In the genomic region with DNA sequence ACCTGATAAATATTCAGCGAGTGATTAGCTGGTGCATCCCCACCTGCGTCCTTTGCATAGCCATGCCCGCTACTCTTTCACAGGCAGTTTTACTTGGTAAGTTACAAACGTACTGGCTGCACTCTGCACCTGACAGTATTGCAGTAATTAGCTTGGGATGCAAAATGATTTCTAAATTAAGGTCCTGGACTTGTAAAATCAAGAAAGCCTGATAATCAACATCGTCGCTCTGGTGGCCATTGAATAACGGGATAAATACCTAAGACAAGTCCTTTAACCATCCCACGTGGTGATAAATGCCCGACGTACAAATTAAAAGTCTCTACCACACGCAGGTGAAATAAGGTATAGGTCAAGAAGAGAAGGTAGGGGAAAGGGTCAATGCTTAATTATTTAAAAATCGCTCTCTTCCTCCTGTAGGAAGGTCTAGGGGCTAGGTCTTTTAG, we compare ENCODE assay signal across 8 cellular contexts. TPM values are rescaled to one million over a fixed set of nuclear protein-coding genes. Genes with fewer than 3 reads are reported as not detected.
A peak's percentile ranks its signal among the peaks of the same experiment; 100 is the strongest.
DNase-seq lines count a peak whose midpoint lies in the region; ATAC-seq and TF ChIP-seq lines count a peak whose summit lies in the region.

No MANE protein-coding gene starts in this region.

- H3K4me1 Mint-ChIP-seq in progenitor cell of endocrine pancreas (ENCODE audit: low read depth) = peaks cover 12% of the 10 kb centered on the region

- no peaks in the 10 kb centered on the region for H3K36me3 Mint-ChIP-seq in progenitor cell of endocrine pancreas (ENCODE audit: insufficient read depth)

- ATAC-seq in Panc1 = no peak
- ATAC-seq in GM18867 (IDR thresholded peaks at IDR 0.05; ENCODE audit: unreplicated experiment) = no peak
- no peak for ATAC-seq in GM19452 (IDR thresholded peaks at IDR 0.05; ENCODE audit: unreplicated experiment)
- no peak for ATAC-seq in GM21360 (IDR thresholded peaks at IDR 0.05; ENCODE audit: unreplicated experiment)

- H3K4me1 ChIP-seq in ES-I3 (ENCODE audit: insufficient read depth, low read length) (peaks cover 10% of the 10 kb centered on the region), Panc1 (ENCODE audit: control insufficient read depth, insufficient read depth, low read length) (peaks cover 13% of the 10 kb centered on the region), esophagus squamous epithelium (peaks cover 5 to 47% (median 15%) of the 10 kb centered on the region in 3 donors)

- no peaks in the 10 kb centered on the region for H3K36me3 ChIP-seq in ES-I3 (ENCODE audit: insufficient read depth, low read length)
- H3K36me3 ChIP-seq in Panc1 (ENCODE audit: control insufficient read depth, insufficient read depth, low read length) = peaks cover 2% of the 10 kb centered on the region; the same call in 1 of the 2 replicates
- no peaks in the 10 kb centered on the region for H3K36me3 ChIP-seq in esophagus squamous epithelium

- in situ Hi-C loops in Panc1 (cut with HindIII; ENCODE audit: low pct_unique_long_range_greater_than_20kb, low sequenced_read_pairs) = no loop called here

- intact Hi-C loops in Panc1 (cut with micrococcal nuclease; ENCODE audit: unreplicated experiment) (no loop called here), esophagus squamous epithelium (cut with DNase I) (no loop called here)

- H3K27me3 Mint-ChIP-seq in progenitor cell of endocrine pancreas = peaks cover 47% of the 10 kb centered on the region

- TF ChIP-seq POLR2A in esophagus squamous epithelium (IDR thresholded peaks at IDR 0.05) = no peak

- H3K27ac Mint-ChIP-seq in progenitor cell of endocrine pancreas = peak overlapping the region; percentile 9

- H3K4me3 Mint-ChIP-seq in progenitor cell of endocrine pancreas (ENCODE audit: low read depth) = peak overlapping the region; percentile 77

- TF ChIP-seq CTCF in Panc1 (IDR thresholded peaks at IDR 0.05) = no peak
- TF ChIP-seq CTCF in esophagus squamous epithelium (IDR thresholded peaks at IDR 0.05) = no peak
- TF ChIP-seq CTCF in progenitor cell of endocrine pancreas (IDR thresholded peaks at IDR 0.05; ENCODE audit: unreplicated experiment) = no peak

- H3K9me3 ChIP-seq in ES-I3 (ENCODE audit: control insufficient read depth, insufficient read depth, low read length) = no peaks in the 10 kb centered on the region
- H3K9me3 ChIP-seq in Panc1 (ENCODE audit: control insufficient read depth, insufficient read depth, low read depth, low read length) = no peaks in the 10 kb centered on the region
- no peaks in the 10 kb centered on the region for H3K9me3 ChIP-seq in esophagus squamous epithelium

- DNase-seq in Panc1 (ENCODE audit: low read depth, low spot score) (no peak), esophagus squamous epithelium (lab: John Stamatoyannopoulos, UW) (no peak), progenitor cell of endocrine pancreas (ENCODE audit: low spot score, unreplicated experiment) (no peak), glomerular visceral epithelial cell (ENCODE audit: extremely low spot score) (no peak)

- TSS peak; percentile 89 for BruUV-seq in Panc1 (replicated peaks; lab: Mats Ljungman, UMichigan)

- H3K4me3 ChIP-seq in Panc1 (ENCODE audit: low read depth in 2 of 2, low read length in 2 of 2) (peak overlapping the region; percentile 57 to 67), esophagus squamous epithelium (peak overlapping the region; percentile 60 to 89 (median 72))

- CTCF ChIA-PET in Panc1 (lab: Charles Lee) = interaction anchor here (0.7 kb wide), 1 partner anchor 135 kb away, joined by 7 read pairs; no protein-coding TSS in a partner anchor

- POLR2A ChIA-PET in Panc1 (lab: Charles Lee) = interaction anchor here (0.6 kb wide), 1 partner anchor 172 kb away, joined by 3 read pairs; no protein-coding TSS in a partner anchor

- H3K27me3 ChIP-seq in Panc1 (ENCODE audit: control insufficient read depth, insufficient read depth, low read length) = no peaks in the 10 kb centered on the region
- peaks cover 0 to 7% (median 0%) of the 10 kb centered on the region in 4 donors for H3K27me3 ChIP-seq in esophagus squamous epithelium

- H3K9me3 Mint-ChIP-seq in progenitor cell of endocrine pancreas (ENCODE audit: low read depth) = no peaks in the 10 kb centered on the region

- H3K27ac ChIP-seq in Panc1 (ENCODE audit: low read length) (peak overlapping the region; percentile 81), esophagus squamous epithelium (peak overlapping the region in 2 of 4 donors; percentile 72 to 87)

- 28 to 32% methylated on average over 12 of the region's 12 CpGs for WGBS in esophagus squamous epithelium, 2 donors

- H3K9ac ChIP-seq in ES-I3 (ENCODE audit: low read depth, low read length) = peak overlapping the region; percentile 87

RNA-seq across cellular contexts. Expression of gene PRKCA, which starts 1.0 kb away (rescaled TPM):
- total RNA-seq in Panc1 (2021; ENCODE audit: unreplicated experiment) (53.0 TPM), esophagus squamous epithelium (1 to 10 TPM; 2.4 to 9.2 (median 4.2) TPM), progenitor cell of endocrine pancreas (14.7 and 16.4 TPM in 2 replicates)
- polyA plus RNA-seq in Panc1 (2012; ENCODE audit: insufficient read length) = 19.2 TPM
